ENCODE assay signal across 1 cellular context in the genomic region with DNA sequence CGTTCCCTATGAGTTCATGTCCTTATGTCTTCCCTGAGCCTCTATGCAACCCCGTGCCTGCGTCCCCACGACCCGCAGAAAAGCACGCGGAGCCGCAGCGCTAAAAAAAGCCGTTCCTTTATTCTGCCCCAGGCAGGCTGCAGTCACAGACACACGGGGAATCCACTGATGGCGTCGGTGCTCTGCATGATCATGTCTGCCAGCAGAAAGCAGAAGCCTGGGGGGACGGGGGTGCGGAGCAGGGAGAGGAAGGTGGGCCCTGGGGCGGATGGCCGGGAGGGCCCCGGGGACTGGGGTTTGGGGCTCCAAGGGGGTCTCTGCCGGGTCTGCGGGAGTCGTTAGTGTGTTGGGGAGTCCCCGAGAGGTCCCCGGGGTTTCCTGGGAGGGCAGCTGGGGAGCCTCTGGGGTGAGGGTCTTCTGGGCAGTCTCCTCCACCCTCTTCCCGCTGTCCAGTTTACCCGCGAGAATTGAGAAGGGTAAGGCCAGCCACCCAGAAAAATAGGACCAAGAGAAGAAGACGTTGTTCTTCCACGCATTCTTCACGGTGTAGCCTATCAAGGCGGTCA.
TF ChIP-seq lines count a peak whose summit lies in the region.

No MANE protein-coding gene starts in this region.

TF ChIP-seq in SK-N-SH, 30 proteins besides CTCF, POLR2A, EP300 and RAD21:
- peak; percentile 46; the same call in 1 of the 2 replicates for TF ChIP-seq TAF1 (IDR thresholded peaks at IDR 0.05; ENCODE audit: borderline replicate concordance, low read depth, low read length)
- TF ChIP-seq POLR2AphosphoS5 (IDR thresholded peaks at IDR 0.05; ENCODE audit: low read depth, low read length): peak; percentile 42
- peak; percentile 27; the same call in 1 of the 2 replicates for TF ChIP-seq SIN3A (IDR thresholded peaks at IDR 0.05; ENCODE audit: borderline replicate concordance, low read depth, low read length)
- TF ChIP-seq, protein P1, sequence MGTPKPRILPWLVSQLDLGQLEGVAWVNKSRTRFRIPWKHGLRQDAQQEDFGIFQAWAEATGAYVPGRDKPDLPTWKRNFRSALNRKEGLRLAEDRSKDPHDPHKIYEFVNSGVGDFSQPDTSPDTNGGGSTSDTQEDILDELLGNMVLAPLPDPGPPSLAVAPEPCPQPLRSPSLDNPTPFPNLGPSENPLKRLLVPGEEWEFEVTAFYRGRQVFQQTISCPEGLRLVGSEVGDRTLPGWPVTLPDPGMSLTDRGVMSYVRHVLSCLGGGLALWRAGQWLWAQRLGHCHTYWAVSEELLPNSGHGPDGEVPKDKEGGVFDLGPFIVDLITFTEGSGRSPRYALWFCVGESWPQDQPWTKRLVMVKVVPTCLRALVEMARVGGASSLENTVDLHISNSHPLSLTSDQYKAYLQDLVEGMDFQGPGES (IDR thresholded peaks at IDR 0.05; ENCODE audit: low read depth, low read length): no peak
- no peak for TF ChIP-seq MEF2A (IDR thresholded peaks at IDR 0.05; ENCODE audit: borderline replicate concordance, low read depth)
- TF ChIP-seq, protein P2, sequence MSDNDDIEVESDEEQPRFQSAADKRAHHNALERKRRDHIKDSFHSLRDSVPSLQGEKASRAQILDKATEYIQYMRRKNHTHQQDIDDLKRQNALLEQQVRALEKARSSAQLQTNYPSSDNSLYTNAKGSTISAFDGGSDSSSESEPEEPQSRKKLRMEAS (IDR thresholded peaks at IDR 0.05; ENCODE audit: low read depth): peak; percentile 25; the same call in 1 of the 2 replicates
